1 cellular context compared by ENCODE assay signal in genomic region chr2:39875182-39875913, GRCh38.
TF ChIP-seq lines count a peak whose summit lies in the region.

No MANE protein-coding gene starts in this region.

TF ChIP-seq in GM23338, 12 proteins besides CTCF, POLR2A, EP300 and RAD21 (continued from another document):
- TF ChIP-seq REST (IDR thresholded peaks at IDR 0.05; ENCODE audit: unreplicated experiment) (no peak), ZNF331 (CRISPR knock-in tag; IDR thresholded peaks at IDR 0.05; ENCODE audit: low read depth) (no peak), EZH2phosphoT487 (IDR thresholded peaks at IDR 0.05; ENCODE audit: unreplicated experiment) (no peak)
